Comparison of ENCODE assay signal across 8 cellular contexts in genomic region chr1:33429846-33430750, GRCh38. TPM values are rescaled to one million over a fixed set of nuclear protein-coding genes. Genes with fewer than 3 reads are reported as not detected.
DNase-seq lines count a peak whose midpoint lies in the region; ATAC-seq and TF ChIP-seq lines count a peak whose summit lies in the region.

No MANE protein-coding gene starts in this region.

- peaks cover 0 to 2% of the 10 kb centered on the region in 2 donors for H3K4me1 Mint-ChIP-seq in immature natural killer cell

- no peaks in the 10 kb centered on the region for H3K36me3 Mint-ChIP-seq in immature natural killer cell

- H3K27ac Mint-ChIP-seq in immature natural killer cell: no peak overlapping the region

- peaks cover 0 to 7% (median 3%) of the 10 kb centered on the region in 3 donors for H3K27me3 Mint-ChIP-seq in immature natural killer cell (ENCODE audit: low read depth in 3 of 3)

- peak; percentile 46 for DNase-seq in NCI-H748 (lab: John Stamatoyannopoulos, UW; ENCODE audit: unreplicated experiment)
- DNase-seq in NCI-H748 treated with DMSO at 0.1 percent for 48 hours (lab: John Stamatoyannopoulos, UW): no peak
- DNase-seq in KBM-7: peak; percentile 21
- peak; percentile 68 for DNase-seq in astrocyte of the hippocampus (ENCODE audit: low read depth, low spot score)
- peak in 2 of 3 donors; percentile 14 to 47 for DNase-seq in immature natural killer cell
- peak; percentile 88 for DNase-seq in spleen
- DNase-seq in GF-D8 (lab: John Stamatoyannopoulos, UW): no peak

- in situ Hi-C loops in KBM-7 (cut with MboI; ENCODE audit: low pct_unique_long_range_greater_than_20kb, low sequenced_read_pairs): no loop called here

- H3K36me3 ChIP-seq in spleen: no peaks in the 10 kb centered on the region

- intact Hi-C loops in spleen (cut with DNase I; ENCODE audit: low total_unique reads): no loop called here

- no peak for TF ChIP-seq CTCF in spleen (IDR thresholded peaks at IDR 0.05 in 8 of 11, conservative IDR thresholded peaks at IDR 0.05 in 3 of 11)

- peaks cover 0 to 23% (median 0%) of the 10 kb centered on the region in 7 donors for H3K27me3 ChIP-seq in spleen (replicated peaks in 1 of 7)

- 8 to 33% (median 11%) methylated on average over 20 to 66 of the region's 66 CpGs for WGBS in spleen, 5 donors

- H3K9me3 ChIP-seq in spleen: no peaks in the 10 kb centered on the region

- no peak for TF ChIP-seq POLR2A in spleen (IDR thresholded peaks at IDR 0.05)

- no peaks in the 10 kb centered on the region for H3K9me3 Mint-ChIP-seq in immature natural killer cell

- peak overlapping the region; percentile 56 to 95 (median 71) for H3K4me3 ChIP-seq in spleen

- peaks cover 7 to 59% (median 46%) of the 10 kb centered on the region in 6 donors for H3K4me1 ChIP-seq in spleen

- no peak for ATAC-seq in HG02973 (IDR thresholded peaks at IDR 0.05; ENCODE audit: unreplicated experiment)

- H3K27ac ChIP-seq in spleen: peak overlapping the region in 7 of 8 donors; percentile 41 to 88 (median 78)

- no peak overlapping the region for H3K4me3 Mint-ChIP-seq in immature natural killer cell

RNA-seq across cellular contexts. Expression of gene PHC2, which starts 0.8 kb away (rescaled TPM):
- polyA plus RNA-seq in immature natural killer cell (10 to 100 TPM; 16.1 to 28.7 (median 27.4) TPM), spleen (100 to 1,000 TPM in 1 of 3 donors, 10 to 100 TPM in 2; 51.1 to 101 (median 53.3) TPM)
- 100 to 1,000 TPM; 105 to 272 (median 148) TPM for total RNA-seq in spleen

RNA-seq across cellular contexts. Expression of gene ZSCAN20, which starts 42.3 kb away (rescaled TPM):
- polyA plus RNA-seq in immature natural killer cell (under 1 TPM in 2 of 3 donors, not detected in 1; 0.33 to 0.68 TPM), spleen (under 1 TPM; 0.28 to 0.64 (median 0.35) TPM)
- total RNA-seq in spleen: 1 to 10 TPM; 3.4 to 6.2 (median 4.5) TPM

Comparison
In these comparisons a context has a peak if more than half of its experiments do, and no peak if none do; other contexts are left out.
1. DNase-seq: peak in NCI-H748 (single experiment), KBM-7 (single experiment), astrocyte of the hippocampus (single experiment), immature natural killer cell (2 of 3) and spleen (single experiment); none in NCI-H748 treated with DMSO at 0.1 percent for 48 hours (single experiment) and GF-D8 (single experiment).